ENCODE assay signal across 8 cellular contexts in genomic region chr9:135906291-135907005, GRCh38. TPM values are rescaled to one million over a fixed set of nuclear protein-coding genes. Genes with fewer than 3 reads are reported as not detected.
DNase-seq lines count a peak whose midpoint lies in the region; ATAC-seq, FAIRE-seq and TF ChIP-seq lines count a peak whose summit lies in the region.

No MANE protein-coding gene starts in this region.

- H3K27me3 Mint-ChIP-seq in T-helper 2 cell treated with Interferon-gamma antibody and Interleukin-4, amounts not matched to agents 5 μg/mL and 100 μg/mL, for 36 hours (ENCODE audit: low read depth): no peaks in the 10 kb centered on the region

- peaks cover 19% of the 10 kb centered on the region for H3K9me3 ChIP-seq in AG04450 (ENCODE audit: control insufficient read depth, insufficient read depth, low read length)
- H3K9me3 ChIP-seq in esophagus squamous epithelium: no peaks in the 10 kb centered on the region

- CTCF ChIA-PET in AG04450 (lab: Charles Lee): interaction anchor here (0.6 kb wide), 1 partner anchor 78 kb away, joined by 3 read pairs; no protein-coding TSS in a partner anchor

- 2 to 3% methylated on average over 6 to 7 of the region's 70 CpGs for WGBS in esophagus squamous epithelium, 2 donors

- H3K4me1 ChIP-seq in esophagus squamous epithelium: peaks cover 32 to 76% (median 53%) of the 10 kb centered on the region in 3 donors

- no peak for TF ChIP-seq POLR2A in esophagus squamous epithelium (IDR thresholded peaks at IDR 0.05)

- peaks cover 43% of the 10 kb centered on the region for H3K36me3 Mint-ChIP-seq in T-helper 2 cell treated with Interferon-gamma antibody and Interleukin-4, amounts not matched to agents 5 μg/mL and 100 μg/mL, for 36 hours (ENCODE audit: low read depth)

- H3K27ac Mint-ChIP-seq in T-helper 2 cell treated with Interferon-gamma antibody and Interleukin-4, amounts not matched to agents 5 μg/mL and 100 μg/mL, for 36 hours: peak overlapping the region; percentile 70

- H3K36me3 ChIP-seq in esophagus squamous epithelium: peaks cover 0 to 11% (median 4%) of the 10 kb centered on the region in 3 donors

- H3K4me3 ChIP-seq in AG04450 (ENCODE audit: low read depth, low read length) (peak overlapping the region; percentile 59), esophagus squamous epithelium (peak overlapping the region; percentile 62 to 94 (median 76))

- peaks cover 27% of the 10 kb centered on the region for H3K4me1 Mint-ChIP-seq in T-helper 2 cell treated with Interferon-gamma antibody and Interleukin-4, amounts not matched to agents 5 μg/mL and 100 μg/mL, for 36 hours (ENCODE audit: low read depth)

- ATAC-seq in HG03196 (IDR thresholded peaks at IDR 0.05; ENCODE audit: unreplicated experiment): peak; percentile 10
- peak; percentile 25 for ATAC-seq in omental fat pad (ENCODE audit: low FRiP score)
- no peak for ATAC-seq in GM18868 (IDR thresholded peaks at IDR 0.05; ENCODE audit: unreplicated experiment)

- peak overlapping the region; percentile 81 for H3K4me3 Mint-ChIP-seq in T-helper 2 cell treated with Interferon-gamma antibody and Interleukin-4, amounts not matched to agents 5 μg/mL and 100 μg/mL, for 36 hours

- peak; percentile 21 for FAIRE-seq in GM18507 (lab: Jason Lieb, UNC)

- POLR2A ChIA-PET in AG04450 (lab: Yijun Ruan, JAX): no interaction called here

- TF ChIP-seq CTCF in AG04450 (IDR thresholded peaks at IDR 0.05; ENCODE audit: low read depth, low read length): no peak
- TF ChIP-seq CTCF in esophagus squamous epithelium (IDR thresholded peaks at IDR 0.05): no peak
- TF ChIP-seq CTCF in omental fat pad (IDR thresholded peaks at IDR 0.05): no peak

- H3K27ac ChIP-seq in AG04450 (ENCODE audit: low read depth, low read length): peak overlapping the region; percentile 55
- H3K27ac ChIP-seq in esophagus squamous epithelium: peak overlapping the region; percentile 86 to 96 (median 94)

- H3K9me3 Mint-ChIP-seq in T-helper 2 cell treated with Interferon-gamma antibody and Interleukin-4, amounts not matched to agents 5 μg/mL and 100 μg/mL, for 36 hours: peaks cover 4% of the 10 kb centered on the region

- H3K27me3 ChIP-seq in AG04450 (ENCODE audit: control insufficient read depth, insufficient read depth, low read length) (no peaks in the 10 kb centered on the region), esophagus squamous epithelium (no peaks in the 10 kb centered on the region)

- intact Hi-C loops in esophagus squamous epithelium (cut with DNase I): no loop called here

- DNase-seq in AG04450 (ENCODE audit: low read depth, low spot score) (no peak), GM18507 (ENCODE audit: extremely low spot score, insufficient read length, low read depth) (no peak), esophagus squamous epithelium (lab: John Stamatoyannopoulos, UW) (no peak), omental fat pad (ENCODE audit: low spot score) (no peak), DMS114 treated with DMSO at 0.1 percent for 48 hours (lab: John Stamatoyannopoulos, UW; ENCODE audit: unreplicated experiment) (no peak)
- no peak for DNase-seq in T-helper 2 cell treated with Interferon-gamma antibody and Interleukin-4, amounts not matched to agents 5 μg/mL and 100 μg/mL, for 36 hours (ENCODE audit: low spot score)

RNA-seq across cellular contexts. Expression of gene CAMSAP1, which starts 0.9 kb away (rescaled TPM):
- polyA plus RNA-seq in AG04450 (2011; rRNA removed): 7.8 and 9.5 TPM in 2 replicates
- polyA minus RNA-seq in AG04450 (2011; rRNA and poly(A)+ RNA removed): 93.8 and 98.0 TPM in 2 replicates
- total RNA-seq in esophagus squamous epithelium (10 to 100 TPM; 31.2 to 85.3 (median 51.6) TPM), omental fat pad (10 to 100 TPM; 22.3 to 52.5 (median 33.2) TPM)

RNA-seq across cellular contexts. Expression of gene UBAC1, which starts 54.7 kb away (rescaled TPM):
- 33.6 and 35.8 TPM in 2 replicates for polyA plus RNA-seq in AG04450 (2011; rRNA removed)
- 16.6 and 20.7 TPM in 2 replicates for polyA minus RNA-seq in AG04450 (2011; rRNA and poly(A)+ RNA removed)
- total RNA-seq in esophagus squamous epithelium: 10 to 100 TPM; 47.6 to 63.2 (median 54.3) TPM
- total RNA-seq in omental fat pad: 10 to 100 TPM; 28.4 to 56.7 (median 34.6) TPM
